ENCODE assay signal across 10 cellular contexts in the genomic region with DNA sequence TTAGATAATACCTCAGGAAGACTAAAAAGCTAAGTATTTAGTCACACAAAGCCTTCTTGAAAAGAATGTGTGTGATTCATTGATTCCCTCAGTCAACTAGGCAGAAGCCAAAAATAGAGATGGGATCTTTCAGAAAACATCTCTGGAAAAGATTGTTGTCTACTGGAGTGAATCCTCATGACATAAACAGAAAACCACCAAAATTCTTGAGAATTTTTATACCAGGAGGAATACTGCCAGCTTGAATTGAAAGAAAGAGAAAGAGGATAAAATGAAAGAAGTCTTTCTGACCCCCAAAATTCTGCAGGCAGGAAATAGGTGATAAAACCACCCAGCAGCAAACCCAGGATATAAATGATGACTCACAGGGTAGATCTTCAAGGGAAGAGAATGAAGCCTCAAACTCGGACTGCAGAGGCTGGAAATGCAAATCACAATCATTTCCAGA.
DNase-seq lines count a peak whose midpoint lies in the region; TF ChIP-seq lines count a peak whose summit lies in the region.
"Had no signal": no experiment of that assay in that cellular context is flagged by ENCODE, and none has a peak within 500 bp of the region (broad histone marks: within the 10 kb centered on the region; RNA-seq: fewer than 3 reads in every experiment).

No MANE protein-coding gene starts in this region.

- no peak overlapping the region for H3K4me3 Mint-ChIP-seq in Calu3 (ENCODE audit: low read depth, unreplicated experiment)
- H3K4me3 Mint-ChIP-seq: naive thymus-derived CD4-positive, alpha-beta T cell had no signal

- H3K36me3 Mint-ChIP-seq in Calu3 (ENCODE audit: insufficient read depth, unreplicated experiment): no peaks in the 10 kb centered on the region
- H3K36me3 Mint-ChIP-seq: naive thymus-derived CD4-positive, alpha-beta T cell had no signal

- WGBS in spleen, 5 donors: 41 to 60% (median 46%) methylated on average over 1 of the region's 1 CpG

- DNase-seq in COLO829 (ENCODE audit: low spot score) (peak; percentile 70), NCI-H226 (peak; percentile 86), cardiac fibroblast (ENCODE audit: low read depth in 2 of 2) (peak; percentile 69 to 87), middle frontal gyrus (ENCODE audit: extremely low spot score, low spot score) (peak; percentile 22), Calu3 (no peak), DMS153 treated with DMSO at 0.1 percent for 48 hours (lab: John Stamatoyannopoulos, UW; ENCODE audit: unreplicated experiment) (no peak), spleen (no peak), ureter (ENCODE audit: low spot score) (no peak)
- DNase-seq: naive thymus-derived CD4-positive, alpha-beta T cell had no signal

- peaks cover 0 to 4% (median 0%) of the 10 kb centered on the region in 8 donors for H3K9me3 ChIP-seq in spleen
- H3K9me3 ChIP-seq: ascending aorta had no signal

- no TSS peak for BruUV-seq in Calu3 (replicated peaks; lab: Mats Ljungman, UMichigan)

- H3K9me3 Mint-ChIP-seq in Calu3 (ENCODE audit: low read depth, unreplicated experiment): peaks cover 6% of the 10 kb centered on the region

- H3K4me3 ChIP-seq in cardiac fibroblast (replicated peaks in 1 of 2; ENCODE audit: low read depth in 2 of 2, low read length in 2 of 2) (peak overlapping the region in 1 of 2 donors; percentile 2), spleen (no peak overlapping the region)
- H3K4me3 ChIP-seq: ascending aorta had no signal

- no peak overlapping the region for H3K27ac Mint-ChIP-seq in Calu3 (ENCODE audit: unreplicated experiment)
- H3K27ac Mint-ChIP-seq: naive thymus-derived CD4-positive, alpha-beta T cell had no signal

- H3K27ac ChIP-seq in spleen: no peak overlapping the region
- H3K27ac ChIP-seq: ascending aorta had no signal

- H3K27me3 ChIP-seq in spleen (replicated peaks in 1 of 7): no peaks in the 10 kb centered on the region
- H3K27me3 ChIP-seq: ascending aorta had no signal

- CTCF ChIA-PET in Calu3 (lab: Charles Lee): no interaction called here

- intact Hi-C loops in Calu3 (cut with micrococcal nuclease; ENCODE audit: unreplicated experiment): no loop called here
- intact Hi-C loops in spleen (cut with DNase I; ENCODE audit: low total_unique reads): no loop called here

- no peak for TF ChIP-seq POLR2A in spleen (IDR thresholded peaks at IDR 0.05)

- H3K4me1 Mint-ChIP-seq in Calu3 (ENCODE audit: low read depth, unreplicated experiment): peaks cover 10% of the 10 kb centered on the region
- H3K4me1 Mint-ChIP-seq: naive thymus-derived CD4-positive, alpha-beta T cell had no signal

- H3K36me3 ChIP-seq in spleen: no peaks in the 10 kb centered on the region
- H3K36me3 ChIP-seq: ascending aorta had no signal

- TF ChIP-seq CTCF in cardiac fibroblast (IDR thresholded peaks at IDR 0.05; ENCODE audit: low read depth, low read length): no peak
- TF ChIP-seq CTCF in Calu3 (IDR thresholded peaks at IDR 0.05; ENCODE audit: unreplicated experiment): no peak
- TF ChIP-seq CTCF in spleen (IDR thresholded peaks at IDR 0.05 in 8 of 11, conservative IDR thresholded peaks at IDR 0.05 in 3 of 11): no peak

- H3K27me3 Mint-ChIP-seq in Calu3 (ENCODE audit: unreplicated experiment): no peaks in the 10 kb centered on the region
- H3K27me3 Mint-ChIP-seq: naive thymus-derived CD4-positive, alpha-beta T cell had no signal

- no peaks in the 10 kb centered on the region for H3K4me1 ChIP-seq in spleen
- H3K4me1 ChIP-seq: ascending aorta had no signal

Comparison
In these comparisons a context has a peak if more than half of its experiments do, and no peak if none do; other contexts are left out.
1. DNase-seq: peak in COLO829 (single experiment), NCI-H226 (single experiment), cardiac fibroblast (2 of 2) and middle frontal gyrus (single experiment); none in Calu3 (single experiment), DMS153 treated with DMSO at 0.1 percent for 48 hours (single experiment), spleen (single experiment) and ureter (single experiment).